16 cellular contexts compared by ENCODE assay signal in genomic region chr19:36547001-36547732, GRCh38. TPM values are rescaled to one million over a fixed set of nuclear protein-coding genes. Genes with fewer than 3 reads are reported as not detected.
DNase-seq lines count a peak whose midpoint lies in the region; ATAC-seq, FAIRE-seq and TF ChIP-seq lines count a peak whose summit lies in the region.
"Had no signal": no experiment of that assay in that cellular context is flagged by ENCODE, and none has a peak within 500 bp of the region (broad histone marks: within the 10 kb centered on the region; RNA-seq: fewer than 3 reads in every experiment).

No MANE protein-coding gene starts in this region.

- no peak for TF ChIP-seq CTCF in fibroblast of mammary gland (conservative IDR thresholded peaks at IDR 0.05; ENCODE audit: control insufficient read depth, insufficient read depth, low read depth, low read length)

- H3K27ac Mint-ChIP-seq in stimulated activated naive CD8-positive, alpha-beta T cell treated with anti-CD3 and anti-CD28 coated beads, Interleukin-15, amount 100 ng/mL, for 72 hours: no peak overlapping the region

- peak; percentile 88 for FAIRE-seq in H54 (lab: Jason Lieb, UNC)
- FAIRE-seq: TTC549 had no signal

- H3K4me2 ChIP-seq in BLaER1 treated with 17β-estradiol and CSF1 and Interleukin-3, amounts not matched to agents 10 nM and 100 nM: no peak overlapping the region

- ATAC-seq in HG03039 (IDR thresholded peaks at IDR 0.05; ENCODE audit: unreplicated experiment): no peak
- no peak for ATAC-seq in stimulated activated naive CD8-positive, alpha-beta T cell treated with anti-CD3 and anti-CD28 coated beads, Interleukin-15, amount 100 ng/mL, for 72 hours

- H3K9ac ChIP-seq in BLaER1 treated with 17β-estradiol and CSF1 and Interleukin-3, amounts not matched to agents 10 nM and 100 nM: no peak overlapping the region

- no peaks in the 10 kb centered on the region for H3K27me3 Mint-ChIP-seq in stimulated activated naive CD8-positive, alpha-beta T cell treated with anti-CD3 and anti-CD28 coated beads, Interleukin-15, amount 100 ng/mL, for 72 hours

- no peaks in the 10 kb centered on the region; a peak in 1 of 22 replicates for H3K27me3 ChIP-seq in BLaER1 treated with 17β-estradiol and CSF1 and Interleukin-3, amounts not matched to agents 10 nM and 100 nM
- H3K27me3 ChIP-seq: MG63, sigmoid colon had no signal

- no peaks in the 10 kb centered on the region for H3K4me1 Mint-ChIP-seq in stimulated activated naive CD8-positive, alpha-beta T cell treated with anti-CD3 and anti-CD28 coated beads, Interleukin-15, amount 100 ng/mL, for 72 hours

- in situ Hi-C loops in SK-MEL-5 (cut with HindIII; ENCODE audit: low pct_unique_long_range_greater_than_20kb, low sequenced_read_pairs): no loop called here

- no peak for TF ChIP-seq POLR2A in H54 (IDR thresholded peaks at IDR 0.05; ENCODE audit: low read depth, low read length)

- no peaks in the 10 kb centered on the region for H3K4me1 ChIP-seq in BLaER1 treated with 17β-estradiol and CSF1 and Interleukin-3, amounts not matched to agents 10 nM and 100 nM
- H3K4me1 ChIP-seq: left ventricle myocardium inferior, sigmoid colon had no signal

- peak overlapping the region in 7 of 10 experiments; percentile 4 to 49 (median 19); a peak in 8 of 20 replicates for H3K4me3 ChIP-seq in BLaER1 treated with 17β-estradiol and CSF1 and Interleukin-3, amounts not matched to agents 10 nM and 100 nM
- no peak overlapping the region for H3K4me3 ChIP-seq in fibroblast of mammary gland (ENCODE audit: control insufficient read depth, low read depth, low read length)
- H3K4me3 ChIP-seq: left ventricle myocardium inferior, MG63, sigmoid colon had no signal

- peaks cover 54 to 63% of the 10 kb centered on the region in 2 donors for H3K9me3 Mint-ChIP-seq in stimulated activated naive CD8-positive, alpha-beta T cell treated with anti-CD3 and anti-CD28 coated beads, Interleukin-15, amount 100 ng/mL, for 72 hours

- no peak overlapping the region for H3K4me3 Mint-ChIP-seq in stimulated activated naive CD8-positive, alpha-beta T cell treated with anti-CD3 and anti-CD28 coated beads, Interleukin-15, amount 100 ng/mL, for 72 hours

- peaks cover 97 to 100% (median 99%) of the 10 kb centered on the region in 11 experiments for H3K36me3 ChIP-seq in BLaER1 treated with 17β-estradiol and CSF1 and Interleukin-3, amounts not matched to agents 10 nM and 100 nM

- peaks cover 100% of the 10 kb centered on the region in 11 experiments for H3K9me3 ChIP-seq in BLaER1 treated with 17β-estradiol and CSF1 and Interleukin-3, amounts not matched to agents 10 nM and 100 nM (replicated peaks in 1 of 11)

- no peak overlapping the region for H3K27ac ChIP-seq in BLaER1 treated with 17β-estradiol and CSF1 and Interleukin-3, amounts not matched to agents 10 nM and 100 nM
- H3K27ac ChIP-seq: left ventricle myocardium inferior, sigmoid colon had no signal

- DNase-seq in H54 (ENCODE audit: insufficient read length, low spot score) (no peak), SK-MEL-5 (ENCODE audit: low read depth, low spot score) (peak; percentile 1), fibroblast of mammary gland (ENCODE audit: low read depth) (peak; percentile 25), NCI-H446 (lab: John Stamatoyannopoulos, UW) (no peak), NCI-H2171 (lab: John Stamatoyannopoulos, UW) (no peak)
- DNase-seq in stimulated activated naive CD8-positive, alpha-beta T cell treated with anti-CD3 and anti-CD28 coated beads, Interleukin-15, amount 100 ng/mL, for 72 hours: no peak
- DNase-seq: activated gamma-delta T cell treated with Interleukin-2 at 50 U/mL for 16 hours, DMS79, left ventricle myocardium inferior, MG63, NCI-H345, Right ventricle myocardium superior, sigmoid colon had no signal

- no peaks in the 10 kb centered on the region for H4K20me1 ChIP-seq in BLaER1 treated with 17β-estradiol and CSF1 and Interleukin-3, amounts not matched to agents 10 nM and 100 nM

RNA-seq across cellular contexts. Expression of gene ZNF260, which starts 19.1 kb away (rescaled TPM):
- 9.0 and 12.0 TPM in 2 replicates for total RNA-seq in SK-MEL-5 (2014; rRNA removed; shearing (Covaris generic))
- 6.0 and 7.3 TPM in 2 replicates for polyA plus RNA-seq in SK-MEL-5 (2015; cell fraction: cytosol; rRNA removed)
- 10.5 and 13.6 TPM in 2 replicates for polyA plus RNA-seq in SK-MEL-5 (2015; cell fraction: nucleus; rRNA removed)

RNA-seq across cellular contexts. Expression of gene ZNF529, which starts 25.9 kb away (rescaled TPM):
- 7.1 and 7.3 TPM in 2 replicates for total RNA-seq in SK-MEL-5 (2014; rRNA removed; shearing (Covaris generic))
- 3.8 and 4.7 TPM in 2 replicates for polyA plus RNA-seq in SK-MEL-5 (2015; cell fraction: cytosol; rRNA removed)
- 20.4 and 25.7 TPM in 2 replicates for polyA plus RNA-seq in SK-MEL-5 (2015; cell fraction: nucleus; rRNA removed)

RNA-seq across cellular contexts. Expression of gene ZNF566, which starts 57.8 kb away (rescaled TPM):
- total RNA-seq in SK-MEL-5 (2014; rRNA removed; shearing (Covaris generic)): 8.2 and 10.2 TPM in 2 replicates
- 5.8 and 6.9 TPM in 2 replicates for polyA plus RNA-seq in SK-MEL-5 (2015; cell fraction: cytosol; rRNA removed)
- polyA plus RNA-seq in SK-MEL-5 (2015; cell fraction: nucleus; rRNA removed): 7.4 and 9.4 TPM in 2 replicates

RNA-seq across cellular contexts. Expression of gene ZNF382, which starts 57.9 kb away (rescaled TPM):
- total RNA-seq in SK-MEL-5 (2014; rRNA removed; shearing (Covaris generic)): 6.8 and 9.9 TPM in 2 replicates
- 3.4 and 4.5 TPM in 2 replicates for polyA plus RNA-seq in SK-MEL-5 (2015; cell fraction: cytosol; rRNA removed)
- polyA plus RNA-seq in SK-MEL-5 (2015; cell fraction: nucleus; rRNA removed): 30.6 and 39.8 TPM in 2 replicates

Comparison
In these comparisons a context has a peak if more than half of its experiments do, and no peak if none do; other contexts are left out.
1. DNase-seq: peak in SK-MEL-5 (single experiment) and fibroblast of mammary gland (single experiment); none in H54 (single experiment), stimulated activated naive CD8-positive, alpha-beta T cell treated with anti-CD3 and anti-CD28 coated beads, Interleukin-15, amount 100 ng/mL, for 72 hours (0 of 2), NCI-H446 (0 of 2) and NCI-H2171 (single experiment).